Comparison of ENCODE assay signal across 27 cellular contexts in genomic region chrX:10245219-10245618, GRCh38.
"Had no signal": no experiment of that assay in that cellular context is flagged by ENCODE, and none has a peak within 500 bp of the region (broad histone marks: within the 10 kb centered on the region; RNA-seq: fewer than 3 reads in every experiment).

No MANE protein-coding gene starts in this region.

- H3K9me3 Mint-ChIP-seq: activated naive CD8-positive, alpha-beta T cell treated with anti-CD3 and anti-CD28 coated beads, Interleukin-2, amount 10 ng/mL, durations not matched to agents 7 days and 5 days had no signal

- DNase-seq: activated CD4-positive, alpha-beta T cell treated with anti-CD3 and anti-CD28 coated beads for 48 hours; activated CD4-positive, alpha-beta T cell treated with anti-CD3 and anti-CD28 coated beads, Interleukin-2, amount 50 U/mL, for 4 hours; activated CD4-positive, CD25-positive, alpha-beta regulatory T cell treated with anti-CD3 and anti-CD28 coated beads, Interleukin-2, amount 50 U/mL, for 72 hours; activated CD8-positive, alpha-beta memory T cell treated with anti-CD3 and anti-CD28 coated beads, Interleukin-2, amount 50 U/mL, for 48 hours; activated CD8-positive, alpha-beta T cell treated with anti-CD3 and anti-CD28 coated beads, Interleukin-2, amount 10 ng/mL, durations not matched to agents 7 days and 5 days; activated naive CD4-positive, alpha-beta T cell treated with anti-CD3 and anti-CD28 coated beads, Interleukin-2, amount 50 U/mL, for 16 hours; activated naive CD8-positive, alpha-beta T cell treated with anti-CD3 and anti-CD28 coated beads, Interleukin-2, amount 10 ng/mL, durations not matched to agents 7 days and 5 days; activated T-cell treated with anti-CD3 and anti-CD28 coated beads, Interleukin-2, amount 50 U/mL, for 1 hour; adrenal gland; anterior cingulate cortex; caudate nucleus; KG1; NCI-H1092; NCI-H1417; NCI-H1930; NCI-H2107; NCI-H2171 treated with DMSO at 0.1 percent for 48 hours; NCI-H226; NCI-H510A; NCI-H69; PC-3; SHP77; T-helper 17 cell; T-helper 9 cell had no signal

- FAIRE-seq: RCC 7860 had no signal

- H3K27me3 Mint-ChIP-seq: activated naive CD8-positive, alpha-beta T cell treated with anti-CD3 and anti-CD28 coated beads, Interleukin-2, amount 10 ng/mL, durations not matched to agents 7 days and 5 days; T-helper 17 cell had no signal

- H3K36me3 Mint-ChIP-seq: activated naive CD8-positive, alpha-beta T cell treated with anti-CD3 and anti-CD28 coated beads, Interleukin-2, amount 10 ng/mL, durations not matched to agents 7 days and 5 days had no signal

- H3K4me3 Mint-ChIP-seq: activated CD8-positive, alpha-beta T cell treated with anti-CD3 and anti-CD28 coated beads, Interleukin-2, amount 10 ng/mL, durations not matched to agents 7 days and 5 days; activated naive CD8-positive, alpha-beta T cell treated with anti-CD3 and anti-CD28 coated beads, Interleukin-2, amount 10 ng/mL, durations not matched to agents 7 days and 5 days; T-helper 17 cell; WTC11 had no signal

- H3K4me3 ChIP-seq: adrenal gland, breast epithelium had no signal

- H3K4me1 Mint-ChIP-seq: activated naive CD8-positive, alpha-beta T cell treated with anti-CD3 and anti-CD28 coated beads, Interleukin-2, amount 10 ng/mL, durations not matched to agents 7 days and 5 days; T-helper 17 cell; WTC11 had no signal

- H3K27ac Mint-ChIP-seq: activated CD8-positive, alpha-beta T cell treated with anti-CD3 and anti-CD28 coated beads, Interleukin-2, amount 10 ng/mL, durations not matched to agents 7 days and 5 days; activated naive CD8-positive, alpha-beta T cell treated with anti-CD3 and anti-CD28 coated beads, Interleukin-2, amount 10 ng/mL, durations not matched to agents 7 days and 5 days; T-helper 17 cell; WTC11 had no signal

- ATAC-seq: activated CD8-positive, alpha-beta T cell treated with anti-CD3 and anti-CD28 coated beads, Interleukin-2, amount 10 ng/mL, durations not matched to agents 7 days and 5 days; PC-3; T-helper 17 cell; WTC11 had no signal

- H3K27ac ChIP-seq: adrenal gland had no signal
